ENCODE assay signal across 9 cellular contexts in the genomic region with DNA sequence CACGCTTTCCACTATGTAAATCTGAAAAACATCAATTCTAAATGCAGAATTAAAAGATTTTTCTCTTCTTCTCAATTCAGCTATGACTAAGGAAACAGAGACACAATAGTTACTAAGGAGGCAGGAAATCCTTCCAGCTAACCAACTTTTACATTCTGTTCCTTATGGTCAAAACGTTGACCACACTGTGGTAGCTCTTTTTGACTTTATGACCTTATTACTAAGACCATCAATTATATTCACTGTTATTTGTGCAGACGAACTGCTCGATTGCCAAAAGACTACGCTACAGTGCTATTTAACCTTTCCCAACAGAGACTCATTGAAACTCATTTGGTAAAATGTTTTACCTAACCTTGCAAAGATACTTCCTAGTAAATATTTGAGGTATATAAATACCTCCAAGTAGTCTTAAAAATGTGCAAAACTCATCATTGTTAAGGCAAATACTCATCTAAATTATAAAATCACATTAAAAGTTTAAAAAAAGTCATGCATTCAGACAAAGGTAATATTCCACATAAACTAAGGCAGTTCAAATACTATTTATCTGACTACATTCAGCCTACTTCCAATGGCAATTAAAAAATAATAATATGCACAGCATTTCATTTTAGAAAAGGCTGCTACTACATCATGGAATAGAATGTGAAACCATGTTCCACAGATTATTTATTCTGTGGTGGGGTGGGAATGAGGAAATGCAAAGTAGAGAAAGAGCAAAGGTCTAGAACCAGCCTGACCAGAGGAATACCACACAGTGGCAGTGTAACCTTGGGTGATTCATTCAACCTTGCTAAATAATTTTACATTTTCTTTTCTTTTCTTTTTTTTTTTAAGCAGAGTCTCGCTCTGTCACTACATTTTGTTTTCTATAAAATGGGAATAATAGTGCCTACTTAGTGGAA.
A peak's percentile ranks its signal among the peaks of the same experiment; 100 is the strongest.
DNase-seq lines count a peak whose midpoint lies in the region; ATAC-seq, FAIRE-seq and TF ChIP-seq lines count a peak whose summit lies in the region.
"Had no signal": no experiment of that assay in that cellular context is flagged by ENCODE, and none has a peak within 500 bp of the region (broad histone marks: within the 10 kb centered on the region; RNA-seq: fewer than 3 reads in every experiment).

No MANE protein-coding gene starts in this region.

- peak; percentile 75 for FAIRE-seq in GM19239 (lab: Jason Lieb, UNC)

- H3K4me2 ChIP-seq in OCI-LY1 (ENCODE audit: low read length), result no peak overlapping the region

- H3K9me2 ChIP-seq in OCI-LY1 (ENCODE audit: low read depth, low read length), result no peaks in the 10 kb centered on the region

- no peak for ATAC-seq in activated naive CD8-positive, alpha-beta T cell treated with anti-CD3 and anti-CD28 coated beads, Interleukin-2, amount 50 U/mL, for 24 hours

- H3K79me2 ChIP-seq in OCI-LY1 (ENCODE audit: insufficient read depth, low read length), result no peaks in the 10 kb centered on the region

- no peak overlapping the region for H3K9ac ChIP-seq in OCI-LY1 (ENCODE audit: low read length)

- H3K4me1 ChIP-seq in OCI-LY1 (ENCODE audit: insufficient read depth, low read length, severe bottlenecking), result no peaks in the 10 kb centered on the region

- DNase-seq in GM19239 (ENCODE audit: insufficient read length, low spot score) (no peak), fibroblast of the conjunctiva (ENCODE audit: low read depth) (peak; percentile 49), stromal cell of bone marrow (ENCODE audit: low read depth) (peak; percentile 48), erythroblast (lab: John Stamatoyannopoulos, UW) (no peak)
- DNase-seq in stimulated activated naive CD4-positive, alpha-beta T cell treated with Interleukin-2 at 50 U/mL for 16 hours (lab: John Stamatoyannopoulos, UW), result no peak
- DNase-seq in activated naive CD8-positive, alpha-beta T cell treated with anti-CD3 and anti-CD28 coated beads, Interleukin-2, amount 50 U/mL, for 24 hours, result no peak
- DNase-seq: activated T-cell treated with anti-CD3 and anti-CD28 coated beads, Interleukin-2, amount 50 U/mL, for 48 hours; heart left ventricle had no signal

- no peaks in the 10 kb centered on the region for H3F3A ChIP-seq in OCI-LY1 (ENCODE audit: insufficient read depth, low read length)

- no peak overlapping the region for H3K4me3 Mint-ChIP-seq in activated naive CD8-positive, alpha-beta T cell treated with anti-CD3 and anti-CD28 coated beads, Interleukin-2, amount 50 U/mL, for 24 hours

- TF ChIP-seq CTCF in OCI-LY1 (IDR thresholded peaks at IDR 0.05; ENCODE audit: low read length), result 0 out of 2 replicates have a peak, but pooled peaks have one; percentile 16

- H3K4me3 ChIP-seq in OCI-LY1 (ENCODE audit: low read depth, low read length, poor library complexity, severe bottlenecking), result no peak overlapping the region
- H3K4me3 ChIP-seq: heart left ventricle had no signal

- no peak for TF ChIP-seq POLR2A in erythroblast (IDR thresholded peaks at IDR 0.05; ENCODE audit: low read length)

- H4K20me1 ChIP-seq in OCI-LY1 (ENCODE audit: insufficient read depth, low read length), result no peaks in the 10 kb centered on the region

- H3K4me1 Mint-ChIP-seq in activated naive CD8-positive, alpha-beta T cell treated with anti-CD3 and anti-CD28 coated beads, Interleukin-2, amount 50 U/mL, for 24 hours, result peaks cover 23% of the 10 kb centered on the region

- no peaks in the 10 kb centered on the region for H3K27me3 ChIP-seq in OCI-LY1 (ENCODE audit: insufficient read depth, low read length)
- H3K27me3 ChIP-seq: heart left ventricle had no signal

- no peak overlapping the region for H2AFZ ChIP-seq in OCI-LY1 (ENCODE audit: low read length)

- no peaks in the 10 kb centered on the region for H3K9me3 ChIP-seq in OCI-LY1 (ENCODE audit: low read length)

- no peak overlapping the region for H3K27ac Mint-ChIP-seq in activated naive CD8-positive, alpha-beta T cell treated with anti-CD3 and anti-CD28 coated beads, Interleukin-2, amount 50 U/mL, for 24 hours

- no peaks in the 10 kb centered on the region for H3K9me3 Mint-ChIP-seq in activated naive CD8-positive, alpha-beta T cell treated with anti-CD3 and anti-CD28 coated beads, Interleukin-2, amount 50 U/mL, for 24 hours

- no peaks in the 10 kb centered on the region for H3K27me3 Mint-ChIP-seq in activated naive CD8-positive, alpha-beta T cell treated with anti-CD3 and anti-CD28 coated beads, Interleukin-2, amount 50 U/mL, for 24 hours

- no peak overlapping the region for H3K27ac ChIP-seq in OCI-LY1 (ENCODE audit: low read depth, low read length, poor library complexity, severe bottlenecking)
- H3K27ac ChIP-seq: heart left ventricle had no signal

- H3K36me3 ChIP-seq in OCI-LY1 (ENCODE audit: insufficient read depth, low read length), result no peaks in the 10 kb centered on the region
- H3K36me3 ChIP-seq: heart left ventricle had no signal

- H3K36me3 Mint-ChIP-seq in activated naive CD8-positive, alpha-beta T cell treated with anti-CD3 and anti-CD28 coated beads, Interleukin-2, amount 50 U/mL, for 24 hours (ENCODE audit: low read depth), result peaks cover 33% of the 10 kb centered on the region

Comparison
In these comparisons a context has a peak if more than half of its experiments do, and no peak if none do; other contexts are left out.
1. DNase-seq: peak in fibroblast of the conjunctiva (single experiment) and stromal cell of bone marrow (single experiment); none in GM19239 (single experiment), erythroblast (0 of 2), stimulated activated naive CD4-positive, alpha-beta T cell treated with Interleukin-2 at 50 U/mL for 16 hours (single experiment) and activated naive CD8-positive, alpha-beta T cell treated with anti-CD3 and anti-CD28 coated beads, Interleukin-2, amount 50 U/mL, for 24 hours (single experiment).